ENCODE assay signal across 8 cellular contexts in the genomic region with DNA sequence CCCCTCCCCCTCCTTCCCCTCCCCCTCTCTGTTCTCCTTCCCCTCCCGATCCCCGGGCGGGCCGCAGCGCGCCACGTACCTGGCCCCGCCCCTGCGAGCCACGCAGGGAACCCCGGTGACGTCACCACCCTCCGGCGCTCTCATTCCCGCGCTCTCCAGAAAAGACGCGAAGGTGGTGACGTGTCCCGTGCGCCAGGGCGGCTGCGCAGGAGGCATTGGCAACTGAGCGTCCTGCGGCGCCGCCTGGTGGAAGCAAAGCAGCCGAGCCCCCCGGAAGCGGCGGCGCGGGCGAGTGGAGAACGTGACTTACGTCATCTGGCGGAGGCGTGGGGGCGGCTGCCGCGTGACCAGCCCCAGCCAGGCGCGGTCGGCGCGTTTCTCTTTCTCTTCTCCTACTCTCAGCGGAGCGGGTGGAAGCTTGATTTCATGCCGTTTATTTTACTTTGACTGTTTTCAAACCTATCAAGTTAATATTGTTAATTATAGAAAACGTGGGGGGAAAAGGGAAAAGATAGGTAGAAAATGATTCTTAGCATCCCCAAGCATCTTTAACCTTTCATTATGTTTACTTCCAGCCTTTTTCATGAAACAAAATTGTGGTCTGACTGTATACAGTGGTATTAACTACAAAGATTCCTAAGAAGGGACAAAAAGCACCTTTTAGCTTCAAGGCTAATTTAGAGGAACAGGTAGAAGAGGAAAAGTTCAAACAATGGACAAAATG. TPM values are rescaled to one million over a fixed set of nuclear protein-coding genes. Genes with fewer than 3 reads are reported as not detected.
A peak's percentile ranks its signal among the peaks of the same experiment; 100 is the strongest.
DNase-seq lines count a peak whose midpoint lies in the region; ATAC-seq and TF ChIP-seq lines count a peak whose summit lies in the region.

No MANE protein-coding gene starts in this region.

- TF ChIP-seq EP300 in ovary (IDR thresholded peaks at IDR 0.05) = peak; percentile 96

- H3K27me3 ChIP-seq in ovary = no peaks in the 10 kb centered on the region
- no peaks in the 10 kb centered on the region for H3K27me3 ChIP-seq in thyroid gland

- no peaks in the 10 kb centered on the region for H3K36me3 Mint-ChIP-seq in activated naive CD8-positive, alpha-beta T cell

- intact Hi-C loops in head of caudate nucleus (cut with DNase I) = loop anchor here (1.0 to 5.0 kb wide), 3 partner anchors 56 to 228 kb away; a partner anchor contains a TSS
- intact Hi-C loops in ovary (cut with DNase I) = loop anchor here (1.0 to 10.0 kb wide), 6 partner anchors 55 to 230 kb away; a partner anchor contains a TSS
- intact Hi-C loops in thyroid gland (cut with DNase I) = no loop called here

- H3K36me3 ChIP-seq in ovary = no peaks in the 10 kb centered on the region
- H3K36me3 ChIP-seq in thyroid gland = no peaks in the 10 kb centered on the region

- H3K4me3 ChIP-seq in ovary (peak overlapping the region; percentile 73), thyroid gland (replicated peaks in 1 of 3) (peak overlapping the region in 2 of 3 donors; percentile 1 to 65)

- no peaks in the 10 kb centered on the region for H3K9me3 ChIP-seq in ovary
- H3K9me3 ChIP-seq in thyroid gland = no peaks in the 10 kb centered on the region

- H3K4me3 Mint-ChIP-seq in activated naive CD8-positive, alpha-beta T cell = peak overlapping the region; percentile 93

- WGBS in ovary, 3 donors = 0 to 1% (median 0%) methylated on average over 49 to 50 of the region's 50 CpGs
- 0 to 1% methylated on average over 14 to 34 of the region's 50 CpGs for WGBS in thyroid gland, 2 donors

- peak overlapping the region; percentile 100 for H3K27ac Mint-ChIP-seq in activated naive CD8-positive, alpha-beta T cell

- H3K4me1 ChIP-seq in ovary (ENCODE audit: insufficient read depth) (peaks cover 13% of the 10 kb centered on the region), thyroid gland (peaks cover 26 to 31% of the 10 kb centered on the region in 2 donors)

- peak; percentile 93 for TF ChIP-seq POLR2A in ovary (IDR thresholded peaks at IDR 0.05)
- TF ChIP-seq POLR2A in thyroid gland (IDR thresholded peaks at IDR 0.05) = peak in 1 of 2 donors; percentile 73

- no peaks in the 10 kb centered on the region for H3K27me3 Mint-ChIP-seq in activated naive CD8-positive, alpha-beta T cell

- TF ChIP-seq CTCF in GM12872 (IDR thresholded peaks at IDR 0.05; ENCODE audit: insufficient read depth, low read depth, low read length) (peak; percentile 89), ovary (IDR thresholded peaks at IDR 0.05) (peak; percentile 87 to 100 (median 100)), thyroid gland (IDR thresholded peaks at IDR 0.05) (peak; percentile 83 to 100 (median 94))

- DNase-seq in NCI-H1092 treated with DMSO at 0.1 percent for 48 hours (lab: John Stamatoyannopoulos, UW) (peak; percentile 96), head of caudate nucleus (peak; percentile 88 to 99 (median 96)), ovary (peak; percentile 99 to 100 (median 100)), thyroid gland (peak; percentile 99 to 100)

- peak; percentile 78 for ATAC-seq in HG02642 (IDR thresholded peaks at IDR 0.05; ENCODE audit: poor library complexity, unreplicated experiment)
- ATAC-seq in SK-N-SH treated with all-trans-retinoic acid at 6 μM for 48 hours = peak; percentile 90

- H3K9me3 Mint-ChIP-seq in activated naive CD8-positive, alpha-beta T cell (ENCODE audit: low read depth) = no peaks in the 10 kb centered on the region

- H3K27ac ChIP-seq in ovary (peak overlapping the region; percentile 100), thyroid gland (peak overlapping the region; percentile 98 to 100 (median 99))

- peaks cover 55% of the 10 kb centered on the region for H3K4me1 Mint-ChIP-seq in activated naive CD8-positive, alpha-beta T cell (ENCODE audit: low read depth)

TF ChIP-seq in SK-N-SH treated with all-trans-retinoic acid at 6 μM for 48 hours, 23 proteins besides CTCF, POLR2A, EP300 and RAD21:
- TF ChIP-seq, protein P1, sequence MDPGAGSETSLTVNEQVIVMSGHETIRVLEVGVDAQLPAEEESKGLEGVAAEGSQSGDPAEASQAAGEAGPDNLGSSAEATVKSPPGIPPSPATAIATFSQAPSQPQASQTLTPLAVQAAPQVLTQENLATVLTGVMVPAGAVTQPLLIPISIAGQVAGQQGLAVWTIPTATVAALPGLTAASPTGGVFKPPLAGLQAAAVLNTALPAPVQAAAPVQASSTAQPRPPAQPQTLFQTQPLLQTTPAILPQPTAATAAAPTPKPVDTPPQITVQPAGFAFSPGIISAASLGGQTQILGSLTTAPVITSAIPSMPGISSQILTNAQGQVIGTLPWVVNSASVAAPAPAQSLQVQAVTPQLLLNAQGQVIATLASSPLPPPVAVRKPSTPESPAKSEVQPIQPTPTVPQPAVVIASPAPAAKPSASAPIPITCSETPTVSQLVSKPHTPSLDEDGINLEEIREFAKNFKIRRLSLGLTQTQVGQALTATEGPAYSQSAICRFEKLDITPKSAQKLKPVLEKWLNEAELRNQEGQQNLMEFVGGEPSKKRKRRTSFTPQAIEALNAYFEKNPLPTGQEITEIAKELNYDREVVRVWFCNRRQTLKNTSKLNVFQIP (CRISPR knock-in tag; IDR thresholded peaks at IDR 0.05; ENCODE audit: borderline replicate concordance, low read depth) = no peak
- TF ChIP-seq ARNTL (CRISPR knock-in tag; IDR thresholded peaks at IDR 0.05; ENCODE audit: borderline replicate concordance, low read depth) = peak; percentile 93; the same call in 1 of the 2 replicates
- no peak for TF ChIP-seq ISL1 (CRISPR knock-in tag; IDR thresholded peaks at IDR 0.05)
- TF ChIP-seq ZNF565 (CRISPR knock-in tag; conservative IDR thresholded peaks at IDR 0.05; ENCODE audit: low read depth) = no peak
- TF ChIP-seq BACH2 (CRISPR knock-in tag; IDR thresholded peaks at IDR 0.05; ENCODE audit: borderline replicate concordance) = no peak
- TF ChIP-seq, protein P2, sequence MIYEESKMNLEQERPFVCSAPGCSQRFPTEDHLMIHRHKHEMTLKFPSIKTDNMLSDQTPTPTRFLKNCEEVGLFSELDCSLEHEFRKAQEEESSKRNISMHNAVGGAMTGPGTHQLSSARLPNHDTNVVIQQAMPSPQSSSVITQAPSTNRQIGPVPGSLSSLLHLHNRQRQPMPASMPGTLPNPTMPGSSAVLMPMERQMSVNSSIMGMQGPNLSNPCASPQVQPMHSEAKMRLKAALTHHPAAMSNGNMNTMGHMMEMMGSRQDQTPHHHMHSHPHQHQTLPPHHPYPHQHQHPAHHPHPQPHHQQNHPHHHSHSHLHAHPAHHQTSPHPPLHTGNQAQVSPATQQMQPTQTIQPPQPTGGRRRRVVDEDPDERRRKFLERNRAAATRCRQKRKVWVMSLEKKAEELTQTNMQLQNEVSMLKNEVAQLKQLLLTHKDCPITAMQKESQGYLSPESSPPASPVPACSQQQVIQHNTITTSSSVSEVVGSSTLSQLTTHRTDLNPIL (CRISPR knock-in tag; IDR thresholded peaks at IDR 0.05; ENCODE audit: low read depth) = no peak
- TF ChIP-seq RARB (CRISPR knock-in tag; IDR thresholded peaks at IDR 0.05) = no peak
- TF ChIP-seq PPARA (CRISPR knock-in tag; IDR thresholded peaks at IDR 0.05; ENCODE audit: borderline replicate concordance) = no peak
- 0 out of 2 replicates have a peak, but pooled peaks have one; percentile 27 for TF ChIP-seq ZNF70 (CRISPR knock-in tag; IDR thresholded peaks at IDR 0.05)
- TF ChIP-seq ZFP30 (CRISPR knock-in tag; IDR thresholded peaks at IDR 0.05) = no peak
- TF ChIP-seq, protein P3, sequence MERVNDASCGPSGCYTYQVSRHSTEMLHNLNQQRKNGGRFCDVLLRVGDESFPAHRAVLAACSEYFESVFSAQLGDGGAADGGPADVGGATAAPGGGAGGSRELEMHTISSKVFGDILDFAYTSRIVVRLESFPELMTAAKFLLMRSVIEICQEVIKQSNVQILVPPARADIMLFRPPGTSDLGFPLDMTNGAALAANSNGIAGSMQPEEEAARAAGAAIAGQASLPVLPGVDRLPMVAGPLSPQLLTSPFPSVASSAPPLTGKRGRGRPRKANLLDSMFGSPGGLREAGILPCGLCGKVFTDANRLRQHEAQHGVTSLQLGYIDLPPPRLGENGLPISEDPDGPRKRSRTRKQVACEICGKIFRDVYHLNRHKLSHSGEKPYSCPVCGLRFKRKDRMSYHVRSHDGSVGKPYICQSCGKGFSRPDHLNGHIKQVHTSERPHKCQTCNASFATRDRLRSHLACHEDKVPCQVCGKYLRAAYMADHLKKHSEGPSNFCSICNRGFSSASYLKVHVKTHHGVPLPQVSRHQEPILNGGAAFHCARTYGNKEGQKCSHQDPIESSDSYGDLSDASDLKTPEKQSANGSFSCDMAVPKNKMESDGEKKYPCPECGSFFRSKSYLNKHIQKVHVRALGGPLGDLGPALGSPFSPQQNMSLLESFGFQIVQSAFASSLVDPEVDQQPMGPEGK (CRISPR knock-in tag; IDR thresholded peaks at IDR 0.05; ENCODE audit: borderline replicate concordance) = no peak; the same call in 1 of the 2 replicates
- TF ChIP-seq ZNF8 (CRISPR knock-in tag; IDR thresholded peaks at IDR 0.05) = no peak
- TF ChIP-seq TOX (CRISPR knock-in tag; IDR thresholded peaks at IDR 0.05; ENCODE audit: borderline replicate concordance) = no peak
- no peak for TF ChIP-seq ESRRG (CRISPR knock-in tag; IDR thresholded peaks at IDR 0.05)

RNA-seq across cellular contexts. Expression of a gene that starts 48.1 kb away (rescaled TPM):
- total RNA-seq in ovary (10 to 100 TPM; 13.9 to 26.1 (median 22.3) TPM), thyroid gland (10 to 100 TPM in 3 of 4 donors, 1 to 10 TPM in 1; 9.8 to 26.5 (median 18.0) TPM)
- 10 to 100 TPM in 1 of 2 donors, 1 to 10 TPM in 1; 8.3 to 16.4 TPM for polyA plus RNA-seq in ovary

RNA-seq across cellular contexts. Expression of a gene that starts 55.5 kb away (rescaled TPM):
- total RNA-seq in ovary = 100 to 1,000 TPM in 6 of 7 donors, 10 to 100 TPM in 1; 77.1 to 302 (median 267) TPM
- polyA plus RNA-seq in ovary = 100 to 1,000 TPM; 207 to 272 TPM
- 100 to 1,000 TPM; 165 to 215 (median 195) TPM for total RNA-seq in thyroid gland

Comparison
In these comparisons a context has a peak if more than half of its experiments do, and no peak if none do; other contexts are left out.
1. Peak in every context shown above with its lines: DNase-seq, ATAC-seq, H3K4me3 ChIP-seq and H3K27ac ChIP-seq.